In genomic region chr17:15913826-15914225, GRCh38 we compare ENCODE assay signal across 2 cellular contexts.
TF ChIP-seq lines count a peak whose summit lies in the region.

No MANE protein-coding gene starts in this region.

TF ChIP-seq in IMR-90, 13 proteins besides CTCF, POLR2A, EP300 and RAD21 (continued from another document):
- TF ChIP-seq ELK1 (IDR thresholded peaks at IDR 0.05; ENCODE audit: borderline replicate concordance, low read depth, low read length) (no peak), SMC3 (IDR thresholded peaks at IDR 0.05; ENCODE audit: low read depth, low read length) (no peak), NFE2L2 (IDR thresholded peaks at IDR 0.05; ENCODE audit: low read depth, low read length) (no peak), USF2 (IDR thresholded peaks at IDR 0.05; ENCODE audit: low read depth, low read length) (no peak), MAZ (IDR thresholded peaks at IDR 0.05; ENCODE audit: borderline replicate concordance, low read depth, low read length) (no peak), FOS (IDR thresholded peaks at IDR 0.05; ENCODE audit: low read depth, low read length) (no peak)

TF ChIP-seq in SK-N-SH treated with all-trans-retinoic acid at 6 μM for 48 hours, 23 proteins besides CTCF, POLR2A, EP300 and RAD21:
- no peak for TF ChIP-seq POU6F1 (CRISPR knock-in tag; IDR thresholded peaks at IDR 0.05; ENCODE audit: borderline replicate concordance, low read depth)
- TF ChIP-seq SNAI2 (CRISPR knock-in tag; IDR thresholded peaks at IDR 0.05): no peak
- TF ChIP-seq PATZ1 (CRISPR knock-in tag; IDR thresholded peaks at IDR 0.05; ENCODE audit: borderline replicate concordance): no peak
- no peak for TF ChIP-seq CSDC2 (CRISPR knock-in tag; IDR thresholded peaks at IDR 0.05)
- no peak for TF ChIP-seq CREB5 (CRISPR knock-in tag; IDR thresholded peaks at IDR 0.05; ENCODE audit: low read depth)
- TF ChIP-seq OSR1 (CRISPR knock-in tag; IDR thresholded peaks at IDR 0.05): no peak
- TF ChIP-seq ZFP30 (CRISPR knock-in tag; IDR thresholded peaks at IDR 0.05): no peak
- TF ChIP-seq ZNF565 (CRISPR knock-in tag; conservative IDR thresholded peaks at IDR 0.05; ENCODE audit: low read depth): no peak
- TF ChIP-seq ZC3H10 (CRISPR knock-in tag; IDR thresholded peaks at IDR 0.05): no peak
- no peak for TF ChIP-seq ARNTL (CRISPR knock-in tag; IDR thresholded peaks at IDR 0.05; ENCODE audit: borderline replicate concordance, low read depth)
- TF ChIP-seq ISL1 (CRISPR knock-in tag; IDR thresholded peaks at IDR 0.05): no peak
- TF ChIP-seq BACH2 (CRISPR knock-in tag; IDR thresholded peaks at IDR 0.05; ENCODE audit: borderline replicate concordance): no peak
- TF ChIP-seq GLIS3 (CRISPR knock-in tag; IDR thresholded peaks at IDR 0.05): no peak
- no peak for TF ChIP-seq TCF4 (CRISPR knock-in tag; IDR thresholded peaks at IDR 0.05; ENCODE audit: borderline replicate concordance)
- TF ChIP-seq CSRNP3 (CRISPR knock-in tag; IDR thresholded peaks at IDR 0.05): no peak
- no peak for TF ChIP-seq TOX (CRISPR knock-in tag; IDR thresholded peaks at IDR 0.05; ENCODE audit: borderline replicate concordance)
- TF ChIP-seq ZFP3 (CRISPR knock-in tag; IDR thresholded peaks at IDR 0.05): no peak
- TF ChIP-seq PPARA (CRISPR knock-in tag; IDR thresholded peaks at IDR 0.05; ENCODE audit: borderline replicate concordance): no peak
- no peak for TF ChIP-seq ZNF8 (CRISPR knock-in tag; IDR thresholded peaks at IDR 0.05)
